21 cellular contexts compared by ENCODE assay signal in genomic region chr9:95385521-95385920, GRCh38.
DNase-seq lines count a peak whose midpoint lies in the region; ATAC-seq and TF ChIP-seq lines count a peak whose summit lies in the region.
"Had no signal": no experiment of that assay in that cellular context is flagged by ENCODE, and none has a peak within 500 bp of the region (broad histone marks: within the 10 kb centered on the region; RNA-seq: fewer than 3 reads in every experiment).

No MANE protein-coding gene starts in this region.

- H3K36me3 Mint-ChIP-seq in Caco-2 (ENCODE audit: insufficient read depth, unreplicated experiment) = no peaks in the 10 kb centered on the region
- no peaks in the 10 kb centered on the region for H3K36me3 Mint-ChIP-seq in endodermal cell (ENCODE audit: low read depth)
- H3K36me3 Mint-ChIP-seq in activated T-cell treated with anti-CD3 and anti-CD28 coated beads, Interleukin-2, amount 50 U/mL, for 24 hours (ENCODE audit: low read depth) = no peaks in the 10 kb centered on the region
- no peaks in the 10 kb centered on the region for H3K36me3 Mint-ChIP-seq in CD14-positive monocyte
- H3K36me3 Mint-ChIP-seq: CD4-positive, CD25-positive, alpha-beta regulatory T cell; T-cell had no signal

- no peak for ATAC-seq in HG03045 (IDR thresholded peaks at IDR 0.05; ENCODE audit: unreplicated experiment)
- ATAC-seq: T-cell had no signal

- H3K36me3 ChIP-seq in Caco-2 (ENCODE audit: control insufficient read depth, insufficient read depth, low read length) (no peaks in the 10 kb centered on the region), SK-N-MC (ENCODE audit: insufficient read depth, low read length) (no peaks in the 10 kb centered on the region), endodermal cell (ENCODE audit: control insufficient read depth, insufficient read depth, low read length) (no peaks in the 10 kb centered on the region)

- H3K4me3 Mint-ChIP-seq in Caco-2 (ENCODE audit: unreplicated experiment) (no peak overlapping the region), endodermal cell (no peak overlapping the region), CD14-positive monocyte (no peak overlapping the region)
- H3K4me3 Mint-ChIP-seq in activated T-cell treated with anti-CD3 and anti-CD28 coated beads, Interleukin-2, amount 50 U/mL, for 24 hours = no peak overlapping the region
- H3K4me3 Mint-ChIP-seq: CD4-positive, CD25-positive, alpha-beta regulatory T cell; T-cell had no signal

- H3K27me3 ChIP-seq in Caco-2 (replicated peaks; ENCODE audit: control insufficient read depth, insufficient read depth, low read length) (no peaks in the 10 kb centered on the region), endodermal cell (ENCODE audit: control insufficient read depth, insufficient read depth, low read length, poor library complexity, severe bottlenecking) (no peaks in the 10 kb centered on the region)

- H3K27ac ChIP-seq in SK-N-MC (peak overlapping the region; percentile 74), endodermal cell (ENCODE audit: low read depth, low read length) (no peak overlapping the region)

- DNase-seq in Caco-2 (no peak), NCI-H1694 (lab: John Stamatoyannopoulos, UW) (peak; percentile 55), SK-N-MC (ENCODE audit: low read depth, low spot score) (no peak), endodermal cell (no peak), CD14-positive monocyte (ENCODE audit: low spot score) (no peak)
- DNase-seq in activated T-cell treated with anti-CD3 and anti-CD28 coated beads, Interleukin-2, amount 50 U/mL, for 24 hours = no peak
- no peak for DNase-seq in stimulated activated CD4-positive, alpha-beta T cell treated with anti-CD3 and anti-CD28 coated beads, Interleukin-12 subunit alpha, Interleukin-12 subunit beta, amount 100 ng/mL, for 4 hours
- DNase-seq: 8988T; CD4-positive, CD25-positive, alpha-beta regulatory T cell; DMS79; EL; GF-D8; Kasumi-1; NCI-H1092 treated with DMSO at 0.1 percent for 48 hours; NCI-H1436 treated with DMSO at 0.1 percent for 48 hours; NCI-H2029; NCI-H2227 treated with DMSO at 0.1 percent for 48 hours; NCI-H526 treated with DMSO at 0.1 percent for 48 hours; SIG-M5; T-cell had no signal

- no TSS peak for BruUV-seq in Caco-2 (replicated peaks; lab: Mats Ljungman, UMichigan)

- CTCF ChIA-PET in Caco-2 (lab: Charles Lee) = no interaction called here

- WGBS in endodermal cell (ENCODE audit: insufficient coverage in 1 of 2, insufficient read length in 1 of 2), 2 experiments = 88 to 100% methylated on average over 3 to 4 of the region's 4 CpGs

- intact Hi-C loops in Caco-2 (cut with micrococcal nuclease; ENCODE audit: unreplicated experiment) (no loop called here), CD14-positive monocyte (cut with micrococcal nuclease) (no loop called here)

- TF ChIP-seq CTCF in Caco-2 (IDR thresholded peaks at IDR 0.05; ENCODE audit: insufficient read depth in 1 of 2, low read depth in 1 of 2, low read length in 1 of 2, severe bottlenecking in 1 of 2, unreplicated experiment in 1 of 2) (no peak), endodermal cell (conservative IDR thresholded peaks at IDR 0.05) (no peak), CD14-positive monocyte (IDR thresholded peaks at IDR 0.05) (no peak)

- peaks cover 30% of the 10 kb centered on the region for H3K4me1 ChIP-seq in Caco-2
- H3K4me1 ChIP-seq in endodermal cell (ENCODE audit: control insufficient read depth, insufficient read depth, low read length) = peaks cover 8% of the 10 kb centered on the region

- POLR2A ChIA-PET in Caco-2 (lab: Charles Lee) = no interaction called here

- peak overlapping the region; percentile 19 for H3K9ac ChIP-seq in SK-N-MC (ENCODE audit: insufficient read length)
- H3K9ac ChIP-seq in endodermal cell (ENCODE audit: extremely low read depth, low read length, poor library complexity, severe bottlenecking) = no peak overlapping the region

- no peaks in the 10 kb centered on the region for H3K9me3 ChIP-seq in Caco-2
- no peaks in the 10 kb centered on the region for H3K9me3 ChIP-seq in SK-N-MC (ENCODE audit: low read depth, low read length)
- H3K9me3 ChIP-seq in endodermal cell (ENCODE audit: control insufficient read depth, low read length) = no peaks in the 10 kb centered on the region

- H3K27ac Mint-ChIP-seq in Caco-2 (ENCODE audit: unreplicated experiment) = peak overlapping the region; percentile 69
- peak overlapping the region; percentile 64 for H3K27ac Mint-ChIP-seq in endodermal cell
- H3K27ac Mint-ChIP-seq in activated T-cell treated with anti-CD3 and anti-CD28 coated beads, Interleukin-2, amount 50 U/mL, for 24 hours = no peak overlapping the region
- H3K27ac Mint-ChIP-seq in CD14-positive monocyte = no peak overlapping the region
- H3K27ac Mint-ChIP-seq: T-cell had no signal

- H3K4me3 ChIP-seq in Caco-2 (ENCODE audit: low read depth, low read length) = no peak overlapping the region
- no peak overlapping the region for H3K4me3 ChIP-seq in SK-N-MC
- H3K4me3 ChIP-seq in endodermal cell (ENCODE audit: low read length) = no peak overlapping the region

- H3K4me1 Mint-ChIP-seq in Caco-2 (ENCODE audit: low read depth, unreplicated experiment) (peaks cover 32% of the 10 kb centered on the region), endodermal cell (peaks cover 37% of the 10 kb centered on the region), CD14-positive monocyte (no peaks in the 10 kb centered on the region)
- H3K4me1 Mint-ChIP-seq in activated T-cell treated with anti-CD3 and anti-CD28 coated beads, Interleukin-2, amount 50 U/mL, for 24 hours (ENCODE audit: low read depth) = no peaks in the 10 kb centered on the region
- H3K4me1 Mint-ChIP-seq: CD4-positive, CD25-positive, alpha-beta regulatory T cell; T-cell had no signal

- peaks cover 15% of the 10 kb centered on the region for H3K9me3 Mint-ChIP-seq in Caco-2 (ENCODE audit: unreplicated experiment)
- H3K9me3 Mint-ChIP-seq in endodermal cell = no peaks in the 10 kb centered on the region
- H3K9me3 Mint-ChIP-seq in activated T-cell treated with anti-CD3 and anti-CD28 coated beads, Interleukin-2, amount 50 U/mL, for 24 hours = no peaks in the 10 kb centered on the region
- H3K9me3 Mint-ChIP-seq in CD14-positive monocyte = peaks cover 0 to 2% (median 0%) of the 10 kb centered on the region in 7 donors
- H3K9me3 Mint-ChIP-seq: CD4-positive, CD25-positive, alpha-beta regulatory T cell; T-cell had no signal

- H3K27me3 Mint-ChIP-seq in Caco-2 (ENCODE audit: insufficient read depth, unreplicated experiment) (no peaks in the 10 kb centered on the region), endodermal cell (ENCODE audit: insufficient read depth) (no peaks in the 10 kb centered on the region), CD14-positive monocyte (ENCODE audit: low read depth in 3 of 3) (peaks cover 16 to 33% (median 28%) of the 10 kb centered on the region in 3 donors)
- peaks cover 33% of the 10 kb centered on the region for H3K27me3 Mint-ChIP-seq in activated T-cell treated with anti-CD3 and anti-CD28 coated beads, Interleukin-2, amount 50 U/mL, for 24 hours

Comparison
In these comparisons a context has a peak if more than half of its experiments do, and no peak if none do; other contexts are left out.
1. H3K27ac Mint-ChIP-seq: peak in Caco-2 (single experiment) and endodermal cell (single experiment); none in activated T-cell treated with anti-CD3 and anti-CD28 coated beads, Interleukin-2, amount 50 U/mL, for 24 hours (single experiment) and CD14-positive monocyte (0 of 7).